In genomic region chr14:54338696-54339317, GRCh38 we compare ENCODE assay signal across 1 cellular context.
TF ChIP-seq lines count a peak whose summit lies in the region.

No MANE protein-coding gene starts in this region.

TF ChIP-seq in K562, 482 proteins besides CTCF, POLR2A, EP300 and RAD21 (continued from another document):
- TF ChIP-seq MNT (conservative IDR thresholded peaks at IDR 0.05) (no peak), ARID3B (CRISPR knock-in tag; IDR thresholded peaks at IDR 0.05; ENCODE audit: borderline replicate concordance) (no peak), ELF4 (CRISPR knock-in tag; IDR thresholded peaks at IDR 0.05) (no peak), MCM7 (IDR thresholded peaks at IDR 0.05) (no peak), NFATC3 (IDR thresholded peaks at IDR 0.05) (no peak), HES1 (IDR thresholded peaks at IDR 0.05; ENCODE audit: low read depth) (no peak), ZNF316 (IDR thresholded peaks at IDR 0.05) (no peak), POU5F1 (IDR thresholded peaks at IDR 0.05; ENCODE audit: borderline replicate concordance, low read depth, low read length, partially characterized antibody) (no peak), EHMT2 (IDR thresholded peaks at IDR 0.05) (no peak)
